7 cellular contexts compared by ENCODE assay signal in genomic region chr12:66644151-66644550, GRCh38. TPM values are rescaled to one million over a fixed set of nuclear protein-coding genes. Genes with fewer than 3 reads are reported as not detected.
"Had no signal": no experiment of that assay in that cellular context is flagged by ENCODE, and none has a peak within 500 bp of the region (broad histone marks: within the 10 kb centered on the region; RNA-seq: fewer than 3 reads in every experiment).

No MANE protein-coding gene starts in this region.

- H3K27me3 Mint-ChIP-seq: IgD-negative memory B cell had no signal

- H3K4me3 Mint-ChIP-seq: IgD-negative memory B cell had no signal

- H3K27ac ChIP-seq: HL-60 had no signal

- DNase-seq: IMR-90, KBM-7 had no signal

- H3K27ac Mint-ChIP-seq: IgD-negative memory B cell had no signal

- H3K36me3 Mint-ChIP-seq: IgD-negative memory B cell had no signal

- FAIRE-seq: HepG2, HTR-8/SVneo, K562 had no signal

- H3K4me3 ChIP-seq: K562 had no signal

RNA-seq across cellular contexts. Expression of gene GRIP1, which starts 34.7 kb away (rescaled TPM):
- total RNA-seq: HepG2 had no signal
